ENCODE assay signal across 11 cellular contexts in genomic region chr16:23694707-23695373, GRCh38. TPM values are rescaled to one million over a fixed set of nuclear protein-coding genes. Genes with fewer than 3 reads are reported as not detected.
A peak's percentile ranks its signal among the peaks of the same experiment; 100 is the strongest.
DNase-seq lines count a peak whose midpoint lies in the region; ATAC-seq, FAIRE-seq and TF ChIP-seq lines count a peak whose summit lies in the region.
"Had no signal": no experiment of that assay in that cellular context is flagged by ENCODE, and none has a peak within 500 bp of the region (broad histone marks: within the 10 kb centered on the region; RNA-seq: fewer than 3 reads in every experiment).

No MANE protein-coding gene starts in this region.

- 17% methylated on average over 13 of the region's 31 CpGs; no CpG with 5 or more reads in 1 of the 2 donors for WGBS in gastroesophageal sphincter (ENCODE audit: low coverage in 1 of 2), 2 donors
- 24 to 31% methylated on average over 10 to 22 of the region's 31 CpGs for WGBS in esophagus squamous epithelium, 2 donors

- H3K4me1 ChIP-seq in ES-I3 (ENCODE audit: insufficient read depth, low read length), result no peaks in the 10 kb centered on the region
- peaks cover 0 to 10% (median 0%) of the 10 kb centered on the region in 3 donors for H3K4me1 ChIP-seq in gastroesophageal sphincter
- H3K4me1 ChIP-seq in esophagus squamous epithelium, result peaks cover 0 to 18% (median 0%) of the 10 kb centered on the region in 3 donors

- DNase-seq in SHP77 (lab: John Stamatoyannopoulos, UW), result peak; percentile 3 to 16
- peak; percentile 75 for DNase-seq in nephron progenitor cell
- DNase-seq in RCC 7860 (ENCODE audit: low spot score), result no peak
- DNase-seq in activated CD4-positive, alpha-beta T cell treated with anti-CD3 and anti-CD28 coated beads, Interleukin-2, amount 50 U/mL, for 1 hour, result no peak
- no peak for DNase-seq in esophagus squamous epithelium (lab: John Stamatoyannopoulos, UW)

- no peak for TF ChIP-seq CTCF in gastroesophageal sphincter (IDR thresholded peaks at IDR 0.05)
- TF ChIP-seq CTCF in nephron progenitor cell (IDR thresholded peaks at IDR 0.05), result no peak
- TF ChIP-seq CTCF in esophagus squamous epithelium (IDR thresholded peaks at IDR 0.05), result no peak

- peaks cover 2% of the 10 kb centered on the region for H3K36me3 Mint-ChIP-seq in nephron progenitor cell (ENCODE audit: low read depth)

- no peak overlapping the region for H3K27ac ChIP-seq in gastroesophageal sphincter
- H3K27ac ChIP-seq in esophagus squamous epithelium, result no peak overlapping the region

- ATAC-seq in gastroesophageal sphincter (peak; percentile 28), HG03039 (IDR thresholded peaks at IDR 0.05; ENCODE audit: unreplicated experiment) (no peak)

- TF ChIP-seq EP300 in gastroesophageal sphincter (IDR thresholded peaks at IDR 0.05), result no peak

- H3K9me3 Mint-ChIP-seq in nephron progenitor cell, result no peaks in the 10 kb centered on the region
- H3K9me3 Mint-ChIP-seq: stimulated activated naive CD8-positive, alpha-beta T cell treated with anti-CD3 and anti-CD28 coated beads, Interleukin-15, Interleukin-2, amounts not matched to agents 100 ng/mL and 50 ng/mL, for 24 hours had no signal

- H3K9ac ChIP-seq in ES-I3 (ENCODE audit: low read depth, low read length), result peak overlapping the region; percentile 56

- H3K9me3 ChIP-seq in ES-I3 (ENCODE audit: control insufficient read depth, insufficient read depth, low read length) (no peaks in the 10 kb centered on the region), gastroesophageal sphincter (no peaks in the 10 kb centered on the region), esophagus squamous epithelium (no peaks in the 10 kb centered on the region)

- H3K27me3 ChIP-seq in gastroesophageal sphincter (peaks cover 10% of the 10 kb centered on the region), esophagus squamous epithelium (peaks cover 0 to 6% (median 0%) of the 10 kb centered on the region in 4 donors)

- peak overlapping the region; percentile 81 for H3K4me3 Mint-ChIP-seq in nephron progenitor cell
- H3K4me3 Mint-ChIP-seq: stimulated activated naive CD8-positive, alpha-beta T cell treated with anti-CD3 and anti-CD28 coated beads, Interleukin-15, Interleukin-2, amounts not matched to agents 100 ng/mL and 50 ng/mL, for 24 hours had no signal

- H3K4me3 ChIP-seq in gastroesophageal sphincter, result peak overlapping the region in 1 of 2 donors; percentile 26
- peak overlapping the region in 2 of 4 donors; percentile 12 to 15 for H3K4me3 ChIP-seq in esophagus squamous epithelium

- H3K27ac Mint-ChIP-seq in nephron progenitor cell, result peak overlapping the region; percentile 87
- H3K27ac Mint-ChIP-seq: stimulated activated naive CD8-positive, alpha-beta T cell treated with anti-CD3 and anti-CD28 coated beads, Interleukin-15, Interleukin-2, amounts not matched to agents 100 ng/mL and 50 ng/mL, for 24 hours had no signal

- H3K36me3 ChIP-seq in ES-I3 (ENCODE audit: insufficient read depth, low read length) (peaks cover 3% of the 10 kb centered on the region), gastroesophageal sphincter (peaks cover 0 to 16% of the 10 kb centered on the region in 2 donors), esophagus squamous epithelium (peaks cover 2 to 16% (median 10%) of the 10 kb centered on the region in 3 donors)

- intact Hi-C loops in esophagus squamous epithelium (cut with DNase I), result no loop called here

- H3K4me1 Mint-ChIP-seq in nephron progenitor cell, result peaks cover 17% of the 10 kb centered on the region

- FAIRE-seq in RCC 7860 (lab: Jason Lieb, UNC), result no peak

- H3K27me3 Mint-ChIP-seq in nephron progenitor cell (ENCODE audit: low read depth, poor library complexity), result no peaks in the 10 kb centered on the region

- no peak for TF ChIP-seq POLR2A in gastroesophageal sphincter (IDR thresholded peaks at IDR 0.05)
- no peak for TF ChIP-seq POLR2A in esophagus squamous epithelium (IDR thresholded peaks at IDR 0.05)

RNA-seq across cellular contexts. Expression of gene PLK1, which starts 16.2 kb away (rescaled TPM):
- total RNA-seq in gastroesophageal sphincter (1 to 10 TPM in 3 of 4 donors, under 1 TPM in 1; 0.94 to 3.3 (median 1.3) TPM), esophagus squamous epithelium (10 to 100 TPM; 13.0 to 45.3 (median 17.7) TPM)

RNA-seq across cellular contexts. Expression of gene ERN2, which starts 18.2 kb away (rescaled TPM):
- total RNA-seq in gastroesophageal sphincter, result 1 to 10 TPM in 1 of 4 donors, not detected in 3; 2.3 TPM
- total RNA-seq in esophagus squamous epithelium, result 1 to 10 TPM in 1 of 4 donors, under 1 TPM in 2, not detected in 1; 0.11 to 4.2 (median 0.57) TPM
- total RNA-seq: mononuclear cell, NCI-H460 had no signal

RNA-seq across cellular contexts. Expression of gene DCTN5, which starts 53.6 kb away (rescaled TPM):
- total RNA-seq in gastroesophageal sphincter (10 to 100 TPM; 39.4 to 76.1 (median 57.6) TPM), esophagus squamous epithelium (10 to 100 TPM; 38.3 to 75.8 (median 49.2) TPM)

RNA-seq across cellular contexts. Expression of gene PALB2, which starts 53.7 kb away (rescaled TPM):
- total RNA-seq in gastroesophageal sphincter (10 to 100 TPM in 2 of 4 donors, 1 to 10 TPM in 2; 8.5 to 11.1 (median 9.7) TPM), esophagus squamous epithelium (10 to 100 TPM in 3 of 4 donors, 1 to 10 TPM in 1; 9.1 to 16.0 (median 12.4) TPM)

RNA-seq across cellular contexts. Expression of gene CHP2, which starts 60.0 kb away (rescaled TPM):
- total RNA-seq in gastroesophageal sphincter (not detected), esophagus squamous epithelium (under 1 TPM in 2 of 4 donors, not detected in 2; 0.09 to 0.38 TPM)
- total RNA-seq: NCI-H460 had no signal

Comparison
In these comparisons a context has a peak if more than half of its experiments do, and no peak if none do; other contexts are left out.
1. DNase-seq: peak in SHP77 (2 of 2) and nephron progenitor cell (single experiment); none in RCC 7860 (single experiment), activated CD4-positive, alpha-beta T cell treated with anti-CD3 and anti-CD28 coated beads, Interleukin-2, amount 50 U/mL, for 1 hour (single experiment) and esophagus squamous epithelium (single experiment).